30 cellular contexts compared by ENCODE assay signal in the genomic region with DNA sequence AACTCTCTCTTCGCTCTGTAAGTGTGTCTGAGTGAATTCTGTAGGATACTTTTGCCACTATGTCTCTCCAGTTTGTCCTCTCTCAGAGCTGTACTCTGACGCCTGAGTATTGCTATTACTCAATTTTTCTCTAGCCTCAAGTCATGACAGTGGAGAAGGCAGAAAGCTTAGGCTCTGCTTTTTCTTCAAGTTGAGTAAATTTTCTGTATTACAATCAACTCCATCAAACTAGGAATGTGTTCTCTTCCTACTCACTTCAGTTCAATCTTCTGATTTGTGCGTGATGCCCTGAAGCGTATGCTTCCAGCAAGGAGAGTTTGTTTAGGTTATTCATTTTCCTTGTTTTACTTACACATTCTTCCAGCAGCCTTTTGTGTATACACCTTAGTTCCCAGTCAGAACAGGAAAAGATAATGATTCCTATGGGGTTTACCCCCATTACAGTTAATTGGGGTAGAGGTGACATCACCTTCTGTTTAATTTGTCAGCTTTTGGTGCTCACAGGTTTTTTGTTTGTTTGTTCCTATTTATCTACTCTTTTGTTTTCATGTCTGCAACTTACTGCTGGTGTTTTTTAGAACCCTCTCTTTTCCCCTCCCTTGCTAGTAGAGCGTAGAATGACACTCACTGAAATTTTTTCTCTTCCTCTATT.
DNase-seq lines count a peak whose midpoint lies in the region; ATAC-seq, FAIRE-seq and TF ChIP-seq lines count a peak whose summit lies in the region.
"Had no signal": no experiment of that assay in that cellular context is flagged by ENCODE, and none has a peak within 500 bp of the region (broad histone marks: within the 10 kb centered on the region; RNA-seq: fewer than 3 reads in every experiment).

No MANE protein-coding gene starts in this region.

- H4K20me1 ChIP-seq in astrocyte (ENCODE audit: insufficient read depth, low read length): no peaks in the 10 kb centered on the region

- H3K4me1 ChIP-seq in HEK293 (ENCODE audit: control insufficient read depth, insufficient read depth, low read length) (no peaks in the 10 kb centered on the region), astrocyte (ENCODE audit: insufficient read depth, low read length) (peaks cover 18% of the 10 kb centered on the region)
- H3K4me1 ChIP-seq: Peyer's patch, upper lobe of left lung had no signal

- H3K9ac ChIP-seq in astrocyte (ENCODE audit: low read length): no peak overlapping the region

- no peaks in the 10 kb centered on the region for H3K27me3 ChIP-seq in astrocyte (ENCODE audit: insufficient read depth, low read length)
- H3K27me3 ChIP-seq: Peyer's patch, upper lobe of left lung had no signal

- no peak for TF ChIP-seq POLR2A in GM12891 (IDR thresholded peaks at IDR 0.05; ENCODE audit: low read depth, low read length)

- DNase-seq in GM12891 (ENCODE audit: insufficient read length, low spot score) (no peak), astrocyte (ENCODE audit: low read depth) (no peak), nephron progenitor cell (no peak), HPDE6-E6E7 (ENCODE audit: extremely low spot score) (no peak), CD1c-positive myeloid dendritic cell (ENCODE audit: extremely low spot score) (no peak)
- DNase-seq: activated naive CD4-positive, alpha-beta T cell treated with anti-CD3 and anti-CD28 coated beads, Interleukin-2, amount 50 U/mL, for 16 hours; amniotic stem cell; C1 segment of cervical spinal cord; COR-L47; DMS53; effector memory CD8-positive, alpha-beta T cell; erythroblast; head of caudate nucleus; kidney; midbrain; naive B cell; NCI-H1105 treated with DMSO at 0.1 percent for 48 hours; NCI-H187 treated with DMSO at 0.1 percent for 48 hours; NCI-H524 treated with DMSO at 0.1 percent for 48 hours; nucleus accumbens; Peyer's patch; SHP77; stimulated activated CD4-positive, alpha-beta T cell treated with anti-CD3 and anti-CD28 coated beads, Interleukin-4, amount 100 ng/mL, for 24 hours; upper lobe of left lung had no signal

- H3K36me3 Mint-ChIP-seq in astrocyte (ENCODE audit: low read depth, unreplicated experiment) (no peaks in the 10 kb centered on the region), nephron progenitor cell (ENCODE audit: low read depth) (peaks cover 14% of the 10 kb centered on the region)
- H3K36me3 Mint-ChIP-seq: naive B cell had no signal

- H3K9me3 ChIP-seq in HEK293 (ENCODE audit: control insufficient read depth, insufficient read depth, low read depth, low read length): no peaks in the 10 kb centered on the region
- H3K9me3 ChIP-seq in astrocyte (ENCODE audit: insufficient read depth, low read depth, low read length): no peaks in the 10 kb centered on the region
- H3K9me3 ChIP-seq: Peyer's patch, upper lobe of left lung had no signal

- H3K36me3 ChIP-seq in HEK293 (ENCODE audit: control insufficient read depth in 2 of 2, insufficient read depth in 1 of 2, low read length in 2 of 2) (no peaks in the 10 kb centered on the region), astrocyte (ENCODE audit: insufficient read depth, low read length) (no peaks in the 10 kb centered on the region)
- H3K36me3 ChIP-seq: Peyer's patch, upper lobe of left lung had no signal

- H3K79me2 ChIP-seq in astrocyte (ENCODE audit: insufficient read depth, low read length): no peaks in the 10 kb centered on the region

- peak; percentile 20 for FAIRE-seq in GM12891 (lab: Jason Lieb, UNC)
- peak; percentile 69 for FAIRE-seq in astrocyte (lab: Jason Lieb, UNC)
- FAIRE-seq: HTR-8/SVneo, K562 had no signal

- H3K27me3 Mint-ChIP-seq in astrocyte (ENCODE audit: low read depth, unreplicated experiment) (no peaks in the 10 kb centered on the region), nephron progenitor cell (ENCODE audit: low read depth, poor library complexity) (no peaks in the 10 kb centered on the region)
- H3K27me3 Mint-ChIP-seq: naive B cell had no signal

- H3K4me1 Mint-ChIP-seq in astrocyte (ENCODE audit: low read depth, unreplicated experiment): peaks cover 39% of the 10 kb centered on the region
- no peaks in the 10 kb centered on the region for H3K4me1 Mint-ChIP-seq in nephron progenitor cell
- H3K4me1 Mint-ChIP-seq: naive B cell had no signal

- TF ChIP-seq CTCF in HEK293 (tag by site-specific recombination; IDR thresholded peaks at IDR 0.05) (no peak), astrocyte (IDR thresholded peaks at IDR 0.05; ENCODE audit: insufficient read depth, low read depth, low read length) (no peak), nephron progenitor cell (IDR thresholded peaks at IDR 0.05) (no peak)

- H2AFZ ChIP-seq in astrocyte (ENCODE audit: low read depth, low read length): no peak overlapping the region

- H3K27ac ChIP-seq in HEK293 (ENCODE audit: extremely low read depth, low read depth, low read length): no peak overlapping the region
- no peak overlapping the region for H3K27ac ChIP-seq in astrocyte (ENCODE audit: low read depth, low read length)
- H3K27ac ChIP-seq: coronary artery, Peyer's patch, upper lobe of left lung had no signal

- POLR2A ChIA-PET in HEK293 (lab: Yijun Ruan, JAX): no interaction called here

- H3K4me2 ChIP-seq in astrocyte (ENCODE audit: low read length): no peak overlapping the region

- H3K4me3 ChIP-seq in HEK293 (ENCODE audit: low read depth, low read length) (no peak overlapping the region), astrocyte (ENCODE audit: insufficient read depth, low read depth, low read length) (no peak overlapping the region)
- H3K4me3 ChIP-seq: coronary artery, K562, Peyer's patch, upper lobe of left lung had no signal

- H3K4me3 Mint-ChIP-seq in astrocyte (ENCODE audit: unreplicated experiment) (no peak overlapping the region), nephron progenitor cell (no peak overlapping the region)
- H3K4me3 Mint-ChIP-seq: effector memory CD8-positive, alpha-beta T cell; naive B cell had no signal

- no peak for ATAC-seq in HG03442 (IDR thresholded peaks at IDR 0.05; ENCODE audit: unreplicated experiment)
- ATAC-seq: effector memory CD8-positive, alpha-beta T cell; K562 had no signal

- peak overlapping the region; percentile 85 for H3K27ac Mint-ChIP-seq in astrocyte (ENCODE audit: unreplicated experiment)
- H3K27ac Mint-ChIP-seq in nephron progenitor cell: peak overlapping the region; percentile 52
- H3K27ac Mint-ChIP-seq: activated T-helper 2 cell treated with anti-CD3 and anti-CD28 coated beads, Interferon-gamma antibody, Interleukin-2, Interleukin-4, amounts not matched to agents 10 μg/mL and 5 μg/mL and 100 μg/mL, durations not matched to agents 14 hours and 24 hours and 36 hours; effector memory CD8-positive, alpha-beta T cell; naive B cell had no signal

- H3K9me3 Mint-ChIP-seq in astrocyte (ENCODE audit: unreplicated experiment) (peaks cover 10% of the 10 kb centered on the region), nephron progenitor cell (peaks cover 17% of the 10 kb centered on the region)

- CTCF ChIA-PET in HEK293 (lab: Yijun Ruan, JAX): interaction anchor here (0.7 kb wide), 1 partner anchor 179 kb away, joined by 3 read pairs; no protein-coding TSS in a partner anchor

TF ChIP-seq in GM12891, 5 proteins besides CTCF, POLR2A, EP300 and RAD21:
- no peak for TF ChIP-seq POU2F2 (IDR thresholded peaks at IDR 0.05; ENCODE audit: low read depth, low read length)
- TF ChIP-seq PAX5 (IDR thresholded peaks at IDR 0.05; ENCODE audit: insufficient read depth, low read length, severe bottlenecking): no peak
- no peak for TF ChIP-seq TAF1 (IDR thresholded peaks at IDR 0.05; ENCODE audit: low read depth, low read length)
- no peak for TF ChIP-seq SPI1 (IDR thresholded peaks at IDR 0.05; ENCODE audit: low read depth, low read length)
- no peak for TF ChIP-seq POLR2AphosphoS5 (IDR thresholded peaks at IDR 0.05; ENCODE audit: low read depth, low read length)
TF ChIP-seq in GM12891: peak in this region for 0.

TF ChIP-seq in HEK293, 187 proteins besides CTCF, POLR2A, EP300 and RAD21 (continues in another document):
- peak; percentile 59 for TF ChIP-seq SETDB1 (IDR thresholded peaks at IDR 0.05; ENCODE audit: insufficient read length, low read length)
- no peak for TF ChIP-seq ZNF785 (tag by site-specific recombination; IDR thresholded peaks at IDR 0.05)
- TF ChIP-seq ZBTB21 (tag by site-specific recombination; IDR thresholded peaks at IDR 0.05): no peak
- peak; percentile 80; the same call in 1 of the 2 replicates for TF ChIP-seq TRIM28 (IDR thresholded peaks at IDR 0.05; ENCODE audit: borderline replicate concordance, low read length)
